8 cellular contexts compared by ENCODE assay signal in genomic region chr22:21837184-21837979, GRCh38. TPM values are rescaled to one million over a fixed set of nuclear protein-coding genes. Genes with fewer than 3 reads are reported as not detected.
DNase-seq lines count a peak whose midpoint lies in the region; ATAC-seq and TF ChIP-seq lines count a peak whose summit lies in the region.

No MANE protein-coding gene starts in this region.

- no peaks in the 10 kb centered on the region for H3K27me3 ChIP-seq in GM23338 (ENCODE audit: insufficient read depth)
- no peaks in the 10 kb centered on the region for H3K27me3 ChIP-seq in adipocyte (replicated peaks; ENCODE audit: control insufficient read depth, insufficient read depth, low read length)
- no peaks in the 10 kb centered on the region for H3K27me3 ChIP-seq in right atrium auricular region

- peaks cover 37% of the 10 kb centered on the region for H3K4me1 Mint-ChIP-seq in GM23338

- H3K4me3 Mint-ChIP-seq in GM23338: no peak overlapping the region

- peak overlapping the region; percentile 34 for H3K27ac Mint-ChIP-seq in GM23338

- H3K27ac ChIP-seq in GM23338 (ENCODE audit: low read depth) (no peak overlapping the region), right atrium auricular region (peak overlapping the region; percentile 73 to 94)

- peak overlapping the region; percentile 44 for H3K9ac ChIP-seq in adipocyte (ENCODE audit: low read length)

- H3K9me3 Mint-ChIP-seq in GM23338: no peaks in the 10 kb centered on the region

- no peak overlapping the region for H3K4me3 ChIP-seq in GM23338
- H3K4me3 ChIP-seq in adipocyte (ENCODE audit: low read length): peak overlapping the region; percentile 47
- peak overlapping the region in 1 of 2 donors; percentile 7 for H3K4me3 ChIP-seq in right atrium auricular region
- H3K4me3 ChIP-seq in skeletal muscle cell (ENCODE audit: low read depth, low read length): no peak overlapping the region

- TF ChIP-seq CTCF in GM23338 (conservative IDR thresholded peaks at IDR 0.05; ENCODE audit: low read depth in 2 of 2) (no peak), right atrium auricular region (IDR thresholded peaks at IDR 0.05) (no peak)

- H3K36me3 Mint-ChIP-seq in GM23338 (ENCODE audit: low read depth): no peaks in the 10 kb centered on the region

- H3K36me3 ChIP-seq in GM23338 (ENCODE audit: insufficient read depth) (no peaks in the 10 kb centered on the region), adipocyte (ENCODE audit: control insufficient read depth, insufficient read depth, low read length, severe bottlenecking) (no peaks in the 10 kb centered on the region), right atrium auricular region (no peaks in the 10 kb centered on the region)

- no peaks in the 10 kb centered on the region; the same call in 1 of the 2 replicates for H3F3A ChIP-seq in GM23338 (replicated peaks; ENCODE audit: low read depth)

- no peaks in the 10 kb centered on the region for H3K9me2 ChIP-seq in GM23338 (ENCODE audit: insufficient read depth)

- no peaks in the 10 kb centered on the region for H3K9me3 ChIP-seq in adipocyte (ENCODE audit: control insufficient read depth, low read length)
- no peaks in the 10 kb centered on the region for H3K9me3 ChIP-seq in right atrium auricular region

- H2AFZ ChIP-seq in GM23338: no peak overlapping the region

- peaks cover 41% of the 10 kb centered on the region for H4K20me1 ChIP-seq in GM23338 (replicated peaks; ENCODE audit: insufficient read depth)

- H3K27me3 Mint-ChIP-seq in GM23338 (ENCODE audit: insufficient read depth, low read depth, poor library complexity): peaks cover 1% of the 10 kb centered on the region

- peak; percentile 74 for ATAC-seq in GM23338
- no peak for ATAC-seq in GM21381 (IDR thresholded peaks at IDR 0.05; ENCODE audit: unreplicated experiment)
- ATAC-seq in HG03354 (IDR thresholded peaks at IDR 0.05; ENCODE audit: poor library complexity, severe bottlenecking, unreplicated experiment): no peak

- DNase-seq in GM23338 (ENCODE audit: low spot score) (peak; percentile 48), adipocyte (ENCODE audit: low read depth) (peak; percentile 83), right atrium auricular region (ENCODE audit: low spot score) (no peak), skeletal muscle cell (ENCODE audit: low read depth) (peak; percentile 52), cortex of kidney (lab: John Stamatoyannopoulos, UW) (no peak), erythroblast (lab: John Stamatoyannopoulos, UW) (no peak)

- peaks cover 100% of the 10 kb centered on the region for H3K79me2 ChIP-seq in GM23338 (replicated peaks; ENCODE audit: insufficient read depth)

- H3K4me2 ChIP-seq in GM23338: no peak overlapping the region

- TF ChIP-seq POLR2A in erythroblast (IDR thresholded peaks at IDR 0.05; ENCODE audit: low read length): no peak

- peaks cover 7% of the 10 kb centered on the region for H3K4me1 ChIP-seq in GM23338 (ENCODE audit: insufficient read depth)
- peaks cover 28% of the 10 kb centered on the region for H3K4me1 ChIP-seq in adipocyte (ENCODE audit: control insufficient read depth, insufficient read depth, low read length)
- peaks cover 0 to 78% of the 10 kb centered on the region in 2 donors for H3K4me1 ChIP-seq in right atrium auricular region

TF ChIP-seq in GM23338, 12 proteins besides CTCF, POLR2A, EP300 and RAD21 (continues in another document):
- no peak for TF ChIP-seq CREB1 (CRISPR knock-in tag; IDR thresholded peaks at IDR 0.05; ENCODE audit: low read depth)
- TF ChIP-seq, protein P1, sequence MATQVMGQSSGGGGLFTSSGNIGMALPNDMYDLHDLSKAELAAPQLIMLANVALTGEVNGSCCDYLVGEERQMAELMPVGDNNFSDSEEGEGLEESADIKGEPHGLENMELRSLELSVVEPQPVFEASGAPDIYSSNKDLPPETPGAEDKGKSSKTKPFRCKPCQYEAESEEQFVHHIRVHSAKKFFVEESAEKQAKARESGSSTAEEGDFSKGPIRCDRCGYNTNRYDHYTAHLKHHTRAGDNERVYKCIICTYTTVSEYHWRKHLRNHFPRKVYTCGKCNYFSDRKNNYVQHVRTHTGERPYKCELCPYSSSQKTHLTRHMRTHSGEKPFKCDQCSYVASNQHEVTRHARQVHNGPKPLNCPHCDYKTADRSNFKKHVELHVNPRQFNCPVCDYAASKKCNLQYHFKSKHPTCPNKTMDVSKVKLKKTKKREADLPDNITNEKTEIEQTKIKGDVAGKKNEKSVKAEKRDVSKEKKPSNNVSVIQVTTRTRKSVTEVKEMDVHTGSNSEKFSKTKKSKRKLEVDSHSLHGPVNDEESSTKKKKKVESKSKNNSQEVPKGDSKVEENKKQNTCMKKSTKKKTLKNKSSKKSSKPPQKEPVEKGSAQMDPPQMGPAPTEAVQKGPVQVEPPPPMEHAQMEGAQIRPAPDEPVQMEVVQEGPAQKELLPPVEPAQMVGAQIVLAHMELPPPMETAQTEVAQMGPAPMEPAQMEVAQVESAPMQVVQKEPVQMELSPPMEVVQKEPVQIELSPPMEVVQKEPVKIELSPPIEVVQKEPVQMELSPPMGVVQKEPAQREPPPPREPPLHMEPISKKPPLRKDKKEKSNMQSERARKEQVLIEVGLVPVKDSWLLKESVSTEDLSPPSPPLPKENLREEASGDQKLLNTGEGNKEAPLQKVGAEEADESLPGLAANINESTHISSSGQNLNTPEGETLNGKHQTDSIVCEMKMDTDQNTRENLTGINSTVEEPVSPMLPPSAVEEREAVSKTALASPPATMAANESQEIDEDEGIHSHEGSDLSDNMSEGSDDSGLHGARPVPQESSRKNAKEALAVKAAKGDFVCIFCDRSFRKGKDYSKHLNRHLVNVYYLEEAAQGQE (IDR thresholded peaks at IDR 0.05; ENCODE audit: unreplicated experiment): no peak
- TF ChIP-seq STAT1 (IDR thresholded peaks at IDR 0.05; ENCODE audit: unreplicated experiment): no peak
- no peak for TF ChIP-seq JUNB (IDR thresholded peaks at IDR 0.05; ENCODE audit: unreplicated experiment)
- no peak for TF ChIP-seq NANOG (IDR thresholded peaks at IDR 0.05; ENCODE audit: borderline replicate concordance)
- no peak for TF ChIP-seq ZNF331 (CRISPR knock-in tag; IDR thresholded peaks at IDR 0.05; ENCODE audit: low read depth)
- TF ChIP-seq EZH2phosphoT487 (IDR thresholded peaks at IDR 0.05; ENCODE audit: unreplicated experiment): no peak
- no peak for TF ChIP-seq ZNF114 (CRISPR knock-in tag; IDR thresholded peaks at IDR 0.05)
- TF ChIP-seq ZNF462 (CRISPR knock-in tag; IDR thresholded peaks at IDR 0.05): no peak
- no peak for TF ChIP-seq EZH2 (IDR thresholded peaks at IDR 0.05; ENCODE audit: low read depth, unreplicated experiment)

RNA-seq across cellular contexts. Expression of gene MAPK1, which starts 30.1 kb away (rescaled TPM):
- 56.0 and 77.5 TPM in 2 replicates for total RNA-seq in GM23338 (2014; rRNA removed; shearing (Covaris generic))
- polyA plus RNA-seq in GM23338 (2016; fragmentation: Nextera tagmentation; extraction: Ambion mirVana): 16.0 and 17.4 TPM in 2 replicates
- 10 to 100 TPM; 39.7 to 42.6 TPM for total RNA-seq in right atrium auricular region

Comparison
In these comparisons a context has a peak if more than half of its experiments do, and no peak if none do; other contexts are left out.
1. DNase-seq: peak in GM23338 (single experiment), adipocyte (single experiment) and skeletal muscle cell (single experiment); none in right atrium auricular region (single experiment), cortex of kidney (single experiment) and erythroblast (0 of 2).